In genomic region chr5:150457112-150457511, GRCh38 we compare ENCODE assay signal across 14 cellular contexts. TPM values are rescaled to one million over a fixed set of nuclear protein-coding genes. Genes with fewer than 3 reads are reported as not detected.
DNase-seq lines count a peak whose midpoint lies in the region; ATAC-seq and TF ChIP-seq lines count a peak whose summit lies in the region.
"Had no signal": no experiment of that assay in that cellular context is flagged by ENCODE, and none has a peak within 500 bp of the region (broad histone marks: within the 10 kb centered on the region; RNA-seq: fewer than 3 reads in every experiment).

No MANE protein-coding gene starts in this region.

- CTCF ChIA-PET in Calu3 (lab: Charles Lee): no interaction called here

- peaks cover 5% of the 10 kb centered on the region for H3K36me3 Mint-ChIP-seq in Calu3 (ENCODE audit: insufficient read depth, unreplicated experiment)
- H3K36me3 Mint-ChIP-seq in IgD-negative memory B cell: no peaks in the 10 kb centered on the region
- H3K36me3 Mint-ChIP-seq in T-helper 17 cell (ENCODE audit: low read depth): no peaks in the 10 kb centered on the region
- H3K36me3 Mint-ChIP-seq in memory B cell: no peaks in the 10 kb centered on the region

- H3K27me3 Mint-ChIP-seq in Calu3 (ENCODE audit: unreplicated experiment) (no peaks in the 10 kb centered on the region), IgD-negative memory B cell (no peaks in the 10 kb centered on the region), T-helper 17 cell (no peaks in the 10 kb centered on the region), memory B cell (no peaks in the 10 kb centered on the region)

- no peaks in the 10 kb centered on the region for H3K9me3 Mint-ChIP-seq in Calu3 (ENCODE audit: low read depth, unreplicated experiment)
- no peaks in the 10 kb centered on the region for H3K9me3 Mint-ChIP-seq in IgD-negative memory B cell
- H3K9me3 Mint-ChIP-seq in memory B cell: no peaks in the 10 kb centered on the region

- H3K4me3 ChIP-seq in uterus: no peak overlapping the region
- H3K4me3 ChIP-seq: coronary artery had no signal

- intact Hi-C loops in Calu3 (cut with micrococcal nuclease; ENCODE audit: unreplicated experiment): loop anchor here (10.0 kb wide), 1 partner anchor 178 kb away; no protein-coding TSS in a partner anchor
- intact Hi-C loops in posterior vena cava (cut with DNase I): loop anchor here in 1 of 2 donors (5.0 kb wide), 1 partner anchor 90 kb away; no protein-coding TSS in a partner anchor
- intact Hi-C loops in uterus (cut with DNase I; ENCODE audit: low total_unique reads): no loop called here

- H3K4me3 Mint-ChIP-seq in Calu3 (ENCODE audit: low read depth, unreplicated experiment) (no peak overlapping the region), IgD-negative memory B cell (peak overlapping the region in 3 of 4 donors; percentile 14 to 73 (median 57)), T-helper 17 cell (no peak overlapping the region), memory B cell (peak overlapping the region; percentile 25)

- H3K4me1 Mint-ChIP-seq in Calu3 (ENCODE audit: low read depth, unreplicated experiment) (peaks cover 7% of the 10 kb centered on the region), IgD-negative memory B cell (peaks cover 12 to 25% (median 24%) of the 10 kb centered on the region in 3 donors), T-helper 17 cell (peaks cover 18% of the 10 kb centered on the region), memory B cell (peaks cover 33% of the 10 kb centered on the region)

- TF ChIP-seq CTCF in Calu3 (IDR thresholded peaks at IDR 0.05; ENCODE audit: unreplicated experiment): no peak
- TF ChIP-seq CTCF in uterus (IDR thresholded peaks at IDR 0.05): no peak

- no peak overlapping the region for H3K27ac ChIP-seq in uterus
- H3K27ac ChIP-seq: coronary artery had no signal

- TF ChIP-seq POLR2A in uterus (IDR thresholded peaks at IDR 0.05): no peak

- no TSS peak for BruUV-seq in Calu3 (replicated peaks; lab: Mats Ljungman, UMichigan)

- DNase-seq in Calu3 (no peak), T-helper 17 cell (no peak), memory B cell (ENCODE audit: low spot score in 2 of 2) (no peak), posterior vena cava (ENCODE audit: low spot score) (no peak), uterus (no peak)
- DNase-seq: activated CD4-positive, alpha-beta T cell treated with anti-CD3 and anti-CD28 coated beads for 4 hours; COR-L47; NCI-H1105 treated with DMSO at 0.1 percent for 48 hours; NCI-H510A; SIG-M5; stimulated activated CD4-positive, alpha-beta T cell treated with anti-CD3 and anti-CD28 coated beads, Interleukin-4, amount 100 ng/mL, for 24 hours had no signal

- peak overlapping the region; percentile 8 for H3K27ac Mint-ChIP-seq in Calu3 (ENCODE audit: unreplicated experiment)
- H3K27ac Mint-ChIP-seq in IgD-negative memory B cell: peak overlapping the region in 2 of 3 donors; percentile 3 to 59
- H3K27ac Mint-ChIP-seq in T-helper 17 cell: peak overlapping the region; percentile 81
- H3K27ac Mint-ChIP-seq in memory B cell: peak overlapping the region; percentile 66

- no peaks in the 10 kb centered on the region for H3K27me3 ChIP-seq in uterus

- no peaks in the 10 kb centered on the region for H3K9me3 ChIP-seq in T-helper 17 cell (ENCODE audit: control insufficient read depth, low read length, poor library complexity, severe bottlenecking)
- H3K9me3 ChIP-seq in uterus: no peaks in the 10 kb centered on the region

- ATAC-seq in T-helper 17 cell (no peak), memory B cell (ENCODE audit: low read depth) (no peak), HG03159 (IDR thresholded peaks at IDR 0.05; ENCODE audit: unreplicated experiment) (no peak)

- no peaks in the 10 kb centered on the region for H3K36me3 ChIP-seq in uterus

- H3K4me1 ChIP-seq in uterus: peaks cover 0 to 7% of the 10 kb centered on the region in 2 donors

RNA-seq across cellular contexts. Expression of gene RPS14, which starts 7.6 kb away (rescaled TPM):
- total RNA-seq in Calu3 (2022) (2,194 and 2,330 TPM in 2 replicates), T-helper 17 cell (1,000 to 10,000 TPM; 3,455 to 4,953 TPM), posterior vena cava (1,000 to 10,000 TPM; 1,337 to 1,411 TPM), uterus (over 10,000 TPM in 1 of 4 donors, 1,000 to 10,000 TPM in 3; 2,445 to 12,361 (median 6,046) TPM)
- polyA plus RNA-seq in IgD-negative memory B cell: 7,694 TPM

RNA-seq across cellular contexts. Expression of gene CD74, which starts 44.4 kb away (rescaled TPM):
- total RNA-seq in Calu3 (2022): 773 and 1,091 TPM in 2 replicates
- 29,718 TPM for polyA plus RNA-seq in IgD-negative memory B cell
- 100 to 1,000 TPM; 477 to 721 TPM for total RNA-seq in T-helper 17 cell
- 100 to 1,000 TPM; 279 to 566 TPM for total RNA-seq in posterior vena cava
- 1,000 to 10,000 TPM in 1 of 4 donors, 100 to 1,000 TPM in 3; 118 to 1,231 (median 675) TPM for total RNA-seq in uterus

RNA-seq across cellular contexts. Expression of gene NDST1, which starts 50.8 kb away (rescaled TPM):
- total RNA-seq in Calu3 (2022) (62.5 and 72.6 TPM in 2 replicates), T-helper 17 cell (10 to 100 TPM in 1 of 2 donors, 1 to 10 TPM in 1; 2.2 to 13.7 TPM), posterior vena cava (10 to 100 TPM; 57.9 to 68.8 TPM), uterus (10 to 100 TPM; 10.9 to 86.0 (median 42.5) TPM)
- polyA plus RNA-seq in IgD-negative memory B cell: 3.1 TPM

Comparison
In these comparisons a context has a peak if more than half of its experiments do, and no peak if none do; other contexts are left out.
1. H3K27ac Mint-ChIP-seq: peak in every context shown above with its lines; median percentile 81 in T-helper 17 cell; 66 in memory B cell; 31 in IgD-negative memory B cell; 8 in Calu3.
2. H3K4me3 Mint-ChIP-seq: peak in IgD-negative memory B cell (3 of 4) and memory B cell (single experiment); none in Calu3 (single experiment) and T-helper 17 cell (single experiment).